Comparison of ENCODE assay signal across 14 cellular contexts in genomic region chr7:18974803-18975202, GRCh38.
DNase-seq lines count a peak whose midpoint lies in the region; ATAC-seq and TF ChIP-seq lines count a peak whose summit lies in the region.
"Had no signal": no experiment of that assay in that cellular context is flagged by ENCODE, and none has a peak within 500 bp of the region (broad histone marks: within the 10 kb centered on the region; RNA-seq: fewer than 3 reads in every experiment).

No MANE protein-coding gene starts in this region.

- H3K4me3 Mint-ChIP-seq in CD8-positive, alpha-beta memory T cell: no peak overlapping the region

- H3K27me3 Mint-ChIP-seq in CD8-positive, alpha-beta memory T cell: no peaks in the 10 kb centered on the region

- ATAC-seq in GM21723 (IDR thresholded peaks at IDR 0.05; ENCODE audit: unreplicated experiment): no peak
- ATAC-seq: left colon had no signal

- no peaks in the 10 kb centered on the region for H3K36me3 ChIP-seq in CD8-positive, alpha-beta memory T cell (ENCODE audit: insufficient read depth, low read length)
- H3K36me3 ChIP-seq: BLaER1, cardiac muscle cell, prostate gland had no signal

- H3K27me3 ChIP-seq in CD8-positive, alpha-beta memory T cell (ENCODE audit: insufficient read depth, low read length, poor library complexity, severe bottlenecking): no peaks in the 10 kb centered on the region
- H3K27me3 ChIP-seq: BLaER1, cardiac muscle cell had no signal

- POLR2A ChIA-PET in CD8-positive, alpha-beta memory T cell (lab: Charles Lee): no interaction called here

- CTCF ChIA-PET in CD8-positive, alpha-beta memory T cell (lab: Charles Lee): no interaction called here

- no peak overlapping the region for H3K27ac Mint-ChIP-seq in CD8-positive, alpha-beta memory T cell

- peak; percentile 59 for DNase-seq in Daoy (ENCODE audit: low read depth)
- peak; percentile 67 for DNase-seq in NCI-H446 treated with DMSO at 0.1 percent for 48 hours (lab: John Stamatoyannopoulos, UW)
- DNase-seq in cardiac fibroblast (ENCODE audit: low read depth in 2 of 2): peak; percentile 18 to 58
- DNase-seq in non-pigmented ciliary epithelial cell (ENCODE audit: low read depth): peak; percentile 18
- no peak for DNase-seq in CD8-positive, alpha-beta memory T cell
- no peak for DNase-seq in NCI-H1417 (lab: John Stamatoyannopoulos, UW)
- no peak for DNase-seq in NCI-H345 (lab: John Stamatoyannopoulos, UW)
- DNase-seq: activated effector memory CD4-positive, alpha-beta T cell treated with Interleukin-2 at 50 U/mL for 16 hours; left colon; NCI-H1105 treated with DMSO at 0.1 percent for 48 hours had no signal

- H3K4me1 ChIP-seq in CD8-positive, alpha-beta memory T cell (ENCODE audit: insufficient read depth, low read length): no peaks in the 10 kb centered on the region
- H3K4me1 ChIP-seq: BLaER1, prostate gland had no signal

- H3K36me3 Mint-ChIP-seq in CD8-positive, alpha-beta memory T cell: peaks cover 0 to 5% (median 0%) of the 10 kb centered on the region in 3 donors

- H3K9me3 ChIP-seq in CD8-positive, alpha-beta memory T cell (ENCODE audit: low read length): no peaks in the 10 kb centered on the region
- H3K9me3 ChIP-seq: BLaER1, prostate gland had no signal

- H3K4me3 ChIP-seq in cardiac fibroblast (replicated peaks in 1 of 2; ENCODE audit: low read depth in 2 of 2, low read length in 2 of 2): no peak overlapping the region
- no peak overlapping the region for H3K4me3 ChIP-seq in CD8-positive, alpha-beta memory T cell (ENCODE audit: low read length)
- H3K4me3 ChIP-seq: BLaER1, cardiac muscle cell, prostate gland had no signal

- H3K4me1 Mint-ChIP-seq in CD8-positive, alpha-beta memory T cell: no peaks in the 10 kb centered on the region

- no peak overlapping the region for H3K27ac ChIP-seq in CD8-positive, alpha-beta memory T cell (ENCODE audit: low read depth, low read length)
- H3K27ac ChIP-seq: BLaER1, cardiac muscle cell, prostate gland had no signal

- TF ChIP-seq CTCF in cardiac fibroblast (IDR thresholded peaks at IDR 0.05; ENCODE audit: low read depth, low read length): no peak

- H3K9me3 Mint-ChIP-seq in CD8-positive, alpha-beta memory T cell: peaks cover 0 to 11% (median 3%) of the 10 kb centered on the region in 5 donors

Comparison
In these comparisons a context has a peak if more than half of its experiments do, and no peak if none do; other contexts are left out.
1. DNase-seq: peak in Daoy (single experiment), NCI-H446 treated with DMSO at 0.1 percent for 48 hours (single experiment), cardiac fibroblast (2 of 2) and non-pigmented ciliary epithelial cell (single experiment); none in CD8-positive, alpha-beta memory T cell (0 of 5), NCI-H1417 (0 of 3) and NCI-H345 (single experiment).